Comparison of ENCODE assay signal across 28 cellular contexts in genomic region chr3:163261056-163261455, GRCh38.
"Had no signal": no experiment of that assay in that cellular context is flagged by ENCODE, and none has a peak within 500 bp of the region (broad histone marks: within the 10 kb centered on the region; RNA-seq: fewer than 3 reads in every experiment).

No MANE protein-coding gene starts in this region.

- H3K9me3 ChIP-seq: lower lobe of right lung, pancreas, prostate gland, sigmoid colon, stomach, testis, thyroid gland, transverse colon, vagina had no signal

- H3K27ac ChIP-seq: lower lobe of right lung, pancreas, prostate gland, sigmoid colon, skin epidermis, stomach, testis, thyroid gland, transverse colon, upper lobe of left lung, vagina had no signal

- DNase-seq: hippocampal formation; kidney glomerular epithelial cell; left cardiac atrium; lower lobe of right lung; mammary epithelial cell; mesenchymal stem cell; naive thymus-derived CD8-positive, alpha-beta T cell; nucleus accumbens; pancreas; posterior cingulate gyrus; retina; right cardiac atrium; sigmoid colon; stimulated activated CD4-positive, alpha-beta T cell treated with anti-CD3 and anti-CD28 coated beads, Interleukin-12 subunit alpha, Interleukin-12 subunit beta, amount 100 ng/mL, for 4 hours; stimulated activated CD4-positive, alpha-beta T cell treated with anti-CD3 and anti-CD28 coated beads, Interleukin-15, amount 100 ng/mL, for 24 hours; stimulated activated CD4-positive, alpha-beta T cell treated with anti-CD3 and anti-CD28 coated beads, Interleukin-2, amount 100 ng/mL, for 24 hours; stimulated activated CD4-positive, alpha-beta T cell treated with anti-CD3 and anti-CD28 coated beads, Interleukin-4, amount 100 ng/mL, for 1 hour; stimulated activated naive B cell treated with anti-CD40 and anti-IgM and Interleukin-4, amounts not matched to agents 10 μg/mL and 1 μg/mL and 100 μg/mL, for 72 hours; stimulated activated naive CD8-positive, alpha-beta T cell treated with anti-CD3 and anti-CD28 coated beads, Interleukin-15, Interleukin-2, amounts not matched to agents 100 U/mL and 50 U/mL, for 24 hours; stomach; testis; thyroid gland; transverse colon; upper lobe of left lung had no signal

- H3K36me3 ChIP-seq: lower lobe of right lung, pancreas, prostate gland, sigmoid colon, stomach, thyroid gland, transverse colon, upper lobe of left lung, vagina had no signal

- H3K4me3 ChIP-seq: lower lobe of right lung, pancreas, prostate gland, sigmoid colon, skin epidermis, stomach, testis, thyroid gland, transverse colon, upper lobe of left lung, vagina had no signal

- H3K4me1 ChIP-seq: lower lobe of right lung, pancreas, prostate gland, sigmoid colon, stomach, testis, thyroid gland, transverse colon, upper lobe of left lung, vagina had no signal

- ATAC-seq: left cardiac atrium; left lobe of liver; lower lobe of right lung; naive thymus-derived CD8-positive, alpha-beta T cell; pancreas; right cardiac atrium; stimulated activated naive B cell treated with anti-CD40 and anti-IgM and Interleukin-4, amounts not matched to agents 10 μg/mL and 1 μg/mL and 100 μg/mL, for 72 hours; stimulated activated naive CD8-positive, alpha-beta T cell treated with anti-CD3 and anti-CD28 coated beads, Interleukin-15, Interleukin-2, amounts not matched to agents 100 U/mL and 50 U/mL, for 24 hours had no signal

- H3K27me3 ChIP-seq: pancreas, sigmoid colon, stomach, testis, thyroid gland, transverse colon, upper lobe of left lung, vagina had no signal
